13 cellular contexts compared by ENCODE assay signal in genomic region chr1:165443539-165444289, GRCh38. TPM values are rescaled to one million over a fixed set of nuclear protein-coding genes. Genes with fewer than 3 reads are reported as not detected.
DNase-seq lines count a peak whose midpoint lies in the region; FAIRE-seq and TF ChIP-seq lines count a peak whose summit lies in the region.
"Had no signal": no experiment of that assay in that cellular context is flagged by ENCODE, and none has a peak within 500 bp of the region (broad histone marks: within the 10 kb centered on the region; RNA-seq: fewer than 3 reads in every experiment).

No MANE protein-coding gene starts in this region.

- DNase-seq in NCI-H748 (lab: John Stamatoyannopoulos, UW; ENCODE audit: unreplicated experiment) (peak; percentile 32), left kidney (ENCODE audit: low read depth, low spot score) (peak; percentile 67), smooth muscle cell (lab: John Stamatoyannopoulos, UW; ENCODE audit: unreplicated experiment) (no peak), GM20000 (ENCODE audit: low spot score) (no peak), HCEC 1CT (no peak), kidney (no peak)
- DNase-seq in activated CD4-positive, alpha-beta T cell treated with anti-CD3 and anti-CD28 coated beads for 1 hour: no peak
- DNase-seq: activated CD4-positive, alpha-beta T cell treated with anti-CD3 and anti-CD28 coated beads, Interleukin-2, amount 50 U/mL, for 4 hours; erythroblast; KG1; SIG-M5 had no signal

- H3K4me1 ChIP-seq in smooth muscle cell (ENCODE audit: low read depth) (peaks cover 47% of the 10 kb centered on the region), kidney (ENCODE audit: control insufficient read depth in 1 of 2, insufficient read depth in 1 of 2, low read depth in 1 of 2, low read length in 2 of 2) (no peaks in the 10 kb centered on the region)

- H2AFZ ChIP-seq in smooth muscle cell (ENCODE audit: low read depth): peak overlapping the region; percentile 63

- H3K4me3 ChIP-seq in smooth muscle cell (no peak overlapping the region), kidney (ENCODE audit: low read length in 2 of 2) (no peak overlapping the region)

- H3K9ac ChIP-seq in smooth muscle cell (ENCODE audit: low read depth) (no peak overlapping the region), kidney (ENCODE audit: low read length in 2 of 2) (no peak overlapping the region)

- intact Hi-C loops in kidney (cut with DNase I): no loop called here

- H3K36me3 ChIP-seq in smooth muscle cell (ENCODE audit: low read depth) (no peaks in the 10 kb centered on the region), kidney (ENCODE audit: control insufficient read depth in 1 of 2, insufficient read depth in 2 of 2, low read length in 2 of 2) (no peaks in the 10 kb centered on the region)

- WGBS in smooth muscle cell (ENCODE audit: low lambda C conversion rate): 11% methylated on average over 8 of the region's 8 CpGs

- peaks cover 69% of the 10 kb centered on the region for H3K27me3 ChIP-seq in smooth muscle cell (ENCODE audit: low read depth)

- H3K27ac ChIP-seq in cingulate gyrus (ENCODE audit: low read depth, low read length) (peak overlapping the region; percentile 39), smooth muscle cell (ENCODE audit: low read depth) (no peak overlapping the region), kidney (ENCODE audit: low read depth in 2 of 2, low read length in 2 of 2) (no peak overlapping the region)

- peaks cover 4% of the 10 kb centered on the region for H3F3A ChIP-seq in smooth muscle cell (ENCODE audit: low read depth)

- FAIRE-seq in kidney (lab: Jason Lieb, UNC): no peak
- FAIRE-seq: astrocyte had no signal

- peak overlapping the region; percentile 86 for H3K4me2 ChIP-seq in smooth muscle cell

- no peaks in the 10 kb centered on the region for H3K79me2 ChIP-seq in smooth muscle cell (ENCODE audit: low read depth)

- no peaks in the 10 kb centered on the region for H4K20me1 ChIP-seq in smooth muscle cell (ENCODE audit: low read depth)

- no peaks in the 10 kb centered on the region for H3K9me3 ChIP-seq in smooth muscle cell (replicated peaks; ENCODE audit: low read depth)
- no peaks in the 10 kb centered on the region for H3K9me3 ChIP-seq in kidney (ENCODE audit: control insufficient read depth in 1 of 2, low read length in 2 of 2)

- TF ChIP-seq CTCF in smooth muscle cell (IDR thresholded peaks at IDR 0.05; ENCODE audit: borderline replicate concordance, insufficient read depth, poor library complexity, severe bottlenecking): no peak
- TF ChIP-seq CTCF in GM20000 (IDR thresholded peaks at IDR 0.05; ENCODE audit: extremely low read depth, missing control alignments): no peak
- no peak for TF ChIP-seq CTCF in kidney (IDR thresholded peaks at IDR 0.05; ENCODE audit: borderline replicate concordance, extremely low read depth, insufficient read depth)

RNA-seq across cellular contexts. Expression of gene RXRG, which starts 1.2 kb away (rescaled TPM):
- total RNA-seq in smooth muscle cell (not detected in 2 replicates), kidney (0.44 TPM)
- polyA plus RNA-seq in smooth muscle cell (0.13 TPM in 1 of 2 replicates, not detected in the other), kidney (ENCODE audit: insufficient read depth, low read depth, low replicate concordance) (0.39 TPM)
- total RNA-seq: astrocyte had no signal

Comparison
In these comparisons a context has a peak if more than half of its experiments do, and no peak if none do; other contexts are left out.
1. DNase-seq: peak in NCI-H748 (single experiment) and left kidney (single experiment); none in smooth muscle cell (single experiment), GM20000 (single experiment), activated CD4-positive, alpha-beta T cell treated with anti-CD3 and anti-CD28 coated beads for 1 hour (single experiment), HCEC 1CT (single experiment) and kidney (single experiment).